In the genomic region with DNA sequence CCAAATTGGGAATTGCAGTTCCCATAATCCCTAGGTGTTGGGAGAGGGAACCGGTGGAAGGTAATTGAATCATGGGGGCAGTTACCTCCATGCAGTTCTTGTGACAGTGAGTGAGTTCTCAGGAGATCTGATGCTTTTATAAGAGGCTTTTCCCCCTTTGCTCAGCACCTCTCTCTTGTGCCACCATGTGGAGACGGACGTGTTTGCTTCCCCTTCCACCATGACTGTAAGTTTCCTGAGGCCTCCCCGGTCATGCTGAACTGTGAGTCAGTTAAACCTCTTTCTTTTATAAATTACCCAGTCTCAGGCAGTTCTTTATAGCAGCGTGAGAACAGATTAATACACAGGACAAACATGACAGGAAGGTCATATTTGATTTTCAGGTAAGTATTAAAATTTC, we compare ENCODE assay signal across 9 cellular contexts. TPM values are rescaled to one million over a fixed set of nuclear protein-coding genes. Genes with fewer than 3 reads are reported as not detected.
DNase-seq lines count a peak whose midpoint lies in the region; ATAC-seq and TF ChIP-seq lines count a peak whose summit lies in the region.
"Had no signal": no experiment of that assay in that cellular context is flagged by ENCODE, and none has a peak within 500 bp of the region (broad histone marks: within the 10 kb centered on the region; RNA-seq: fewer than 3 reads in every experiment).

No MANE protein-coding gene starts in this region.

- H2BK5ac ChIP-seq in IMR-90 (ENCODE audit: low read depth, low read length, poor library complexity, severe bottlenecking) = no peak overlapping the region

- H3K4me2 ChIP-seq in IMR-90 (ENCODE audit: low read depth, low read length) = no peak overlapping the region

- H2BK20ac ChIP-seq in IMR-90 (ENCODE audit: low read depth, low read length) = no peak overlapping the region

- H4K91ac ChIP-seq in IMR-90 (ENCODE audit: insufficient read depth, low read depth, low read length) = no peak overlapping the region

- TF ChIP-seq CTCF in IMR-90 (conservative IDR thresholded peaks at IDR 0.05; ENCODE audit: low read depth, low read length) (peak; percentile 20; the same call in 1 of the 2 replicates), omental fat pad (IDR thresholded peaks at IDR 0.05) (no peak)

- no peak overlapping the region for H3K4ac ChIP-seq in IMR-90 (ENCODE audit: low read depth, low read length)

- CTCF ChIA-PET in IMR-90 (lab: Yijun Ruan, JAX) = interaction anchor here (0.6 kb wide), 1 partner anchor 100 kb away, joined by 3 read pairs; no protein-coding TSS in a partner anchor

- 0 out of 2 replicates have a peak, but pooled peaks have one; percentile 11 for TF ChIP-seq RAD21 in IMR-90 (IDR thresholded peaks at IDR 0.05; ENCODE audit: low read length)

- dilution Hi-C loops in IMR-90 (cut with HindIII; ENCODE audit: low sequenced_read_pairs, unreplicated experiment) = no loop called here

- no peak overlapping the region for H2BK15ac ChIP-seq in IMR-90 (ENCODE audit: low read depth, low read length)

- intact Hi-C loops in IMR-90 (cut with micrococcal nuclease) = no loop called here

- H3K27me3 ChIP-seq in IMR-90 (ENCODE audit: control insufficient read depth, insufficient read depth, low read length) = peaks cover 4% of the 10 kb centered on the region

- H3K27ac ChIP-seq in IMR-90 (ENCODE audit: insufficient read depth, low read length) = no peak overlapping the region

- no peaks in the 10 kb centered on the region for H3K9me3 ChIP-seq in IMR-90 (ENCODE audit: control insufficient read depth, insufficient read depth, low read length)

- in situ Hi-C loops in IMR-90 (cut with MboI; ENCODE audit: low sequenced_read_pairs) = no loop called here

- no peak overlapping the region for H4K8ac ChIP-seq in IMR-90 (ENCODE audit: low read depth in 2 of 2, low read length in 2 of 2)

- no peaks in the 10 kb centered on the region for H3K36me3 ChIP-seq in IMR-90 (ENCODE audit: control insufficient read depth, insufficient read depth, low read length)

- H3K14ac ChIP-seq in IMR-90 (replicated peaks; ENCODE audit: low read depth, low read length) = no peak overlapping the region

- no peaks in the 10 kb centered on the region for H3K79me1 ChIP-seq in IMR-90 (ENCODE audit: low read depth in 1 of 2, low read length in 2 of 2)

- H2AK9ac ChIP-seq in IMR-90 (replicated peaks; ENCODE audit: low read depth, low read length, poor library complexity) = no peak overlapping the region

- ATAC-seq in IMR-90 (ENCODE audit: low read depth) (no peak), left lobe of liver (peak; percentile 62), omental fat pad (ENCODE audit: low FRiP score) (no peak)
- ATAC-seq: stimulated activated naive CD8-positive, alpha-beta T cell treated with anti-CD3 and anti-CD28 coated beads, Interleukin-15, amount 100 ng/mL, for 72 hours had no signal

- POLR2A ChIA-PET in IMR-90 (lab: Charles Lee; ENCODE audit: unreplicated experiment) = no interaction called here

- DNase-seq in Daoy (ENCODE audit: low read depth) = peak; percentile 42
- peak; percentile 12 for DNase-seq in IMR-90
- DNase-seq in activated CD4-positive, alpha-beta T cell treated with anti-CD3 and anti-CD28 coated beads, Interleukin-2, amount 50 U/mL, for 1 hour = peak; percentile 23
- DNase-seq in left lobe of liver (ENCODE audit: low spot score) = no peak
- DNase-seq in omental fat pad (ENCODE audit: low spot score) = no peak
- no peak for DNase-seq in globus pallidus (ENCODE audit: low spot score)
- DNase-seq in NCI-H2196 treated with DMSO at 0.1 percent for 48 hours (lab: John Stamatoyannopoulos, UW; ENCODE audit: unreplicated experiment) = no peak
- DNase-seq in HuH-7.5 (ENCODE audit: low spot score) = no peak

- no peaks in the 10 kb centered on the region for H3K9me1 ChIP-seq in IMR-90 (ENCODE audit: insufficient read depth, low read length)

- WGBS in IMR-90 (ENCODE audit: extremely low coverage in 2 of 2, insufficient read length in 1 of 2), 2 experiments = no CpG with 5 or more reads among the region's 5 CpGs

- no peaks in the 10 kb centered on the region for H4K20me1 ChIP-seq in IMR-90 (ENCODE audit: insufficient read depth, low read length)

- no peak overlapping the region for H2BK120ac ChIP-seq in IMR-90 (ENCODE audit: low read depth, low read length)

- H3K23ac ChIP-seq in IMR-90 (ENCODE audit: low read depth, low read length) = no peak overlapping the region

- no peaks in the 10 kb centered on the region for H3K4me1 ChIP-seq in IMR-90 (ENCODE audit: control insufficient read depth, insufficient read depth, low read length)

- H4K5ac ChIP-seq in IMR-90 (ENCODE audit: low read depth, low read length) = no peak overlapping the region

- no peak overlapping the region for H3K18ac ChIP-seq in IMR-90 (ENCODE audit: low read depth, low read length)

- H3K56ac ChIP-seq in IMR-90 (ENCODE audit: extremely low read depth, insufficient read depth, low read length) = no peak overlapping the region

- BruUV-seq in IMR-90 (replicated peaks; lab: Mats Ljungman, UMichigan) = no TSS peak

- H2AFZ ChIP-seq in IMR-90 (replicated peaks; ENCODE audit: low read length, poor library complexity) = no peak overlapping the region

- no peak overlapping the region for H3K4me3 ChIP-seq in IMR-90 (ENCODE audit: insufficient read depth, low read depth, low read length)

- no peak overlapping the region for H3K9ac ChIP-seq in IMR-90 (ENCODE audit: low read depth, low read length)

- TF ChIP-seq POLR2A in IMR-90 (IDR thresholded peaks at IDR 0.05; ENCODE audit: low read depth, low read length) = no peak

- no peak overlapping the region for H2AK5ac ChIP-seq in IMR-90 (ENCODE audit: low read depth, low read length)

TF ChIP-seq in IMR-90, 13 proteins besides CTCF, POLR2A, EP300 and RAD21:
- TF ChIP-seq SMC3 (IDR thresholded peaks at IDR 0.05; ENCODE audit: low read depth, low read length) = no peak
- TF ChIP-seq, protein P1, sequence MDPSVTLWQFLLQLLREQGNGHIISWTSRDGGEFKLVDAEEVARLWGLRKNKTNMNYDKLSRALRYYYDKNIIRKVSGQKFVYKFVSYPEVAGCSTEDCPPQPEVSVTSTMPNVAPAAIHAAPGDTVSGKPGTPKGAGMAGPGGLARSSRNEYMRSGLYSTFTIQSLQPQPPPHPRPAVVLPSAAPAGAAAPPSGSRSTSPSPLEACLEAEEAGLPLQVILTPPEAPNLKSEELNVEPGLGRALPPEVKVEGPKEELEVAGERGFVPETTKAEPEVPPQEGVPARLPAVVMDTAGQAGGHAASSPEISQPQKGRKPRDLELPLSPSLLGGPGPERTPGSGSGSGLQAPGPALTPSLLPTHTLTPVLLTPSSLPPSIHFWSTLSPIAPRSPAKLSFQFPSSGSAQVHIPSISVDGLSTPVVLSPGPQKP (IDR thresholded peaks at IDR 0.05; ENCODE audit: borderline replicate concordance, low read depth, low read length) = no peak
- no peak for TF ChIP-seq RFX5 (IDR thresholded peaks at IDR 0.05; ENCODE audit: low read depth, low read length)
- no peak for TF ChIP-seq USF2 (IDR thresholded peaks at IDR 0.05; ENCODE audit: low read depth, low read length)
- no peak for TF ChIP-seq MAFK (IDR thresholded peaks at IDR 0.05; ENCODE audit: low read depth, low read length)
- no peak for TF ChIP-seq CEBPB (IDR thresholded peaks at IDR 0.05; ENCODE audit: low read depth, low read length)
- no peak for TF ChIP-seq BHLHE40 (IDR thresholded peaks at IDR 0.05; ENCODE audit: low read depth, low read length)
- no peak for TF ChIP-seq RCOR1 (IDR thresholded peaks at IDR 0.05; ENCODE audit: insufficient replicate concordance, low read length)
- TF ChIP-seq MAZ (IDR thresholded peaks at IDR 0.05; ENCODE audit: borderline replicate concordance, low read depth, low read length) = no peak
- TF ChIP-seq MXI1 (IDR thresholded peaks at IDR 0.05; ENCODE audit: borderline replicate concordance, low read depth, low read length) = no peak
- TF ChIP-seq CHD1 (IDR thresholded peaks at IDR 0.05; ENCODE audit: low read depth, low read length) = no peak
- TF ChIP-seq NFE2L2 (IDR thresholded peaks at IDR 0.05; ENCODE audit: low read depth, low read length) = no peak
- TF ChIP-seq FOS (IDR thresholded peaks at IDR 0.05; ENCODE audit: low read depth, low read length) = no peak
TF ChIP-seq in IMR-90: peak in this region for 0.

RNA-seq across cellular contexts. Expression of gene HECA, which starts 25.3 kb away (rescaled TPM):
- total RNA-seq in Daoy (2014; rRNA removed; shearing (Covaris generic)) = 11.8 and 15.7 TPM in 2 replicates
- total RNA-seq in IMR-90 (2012; rRNA removed) = 4.3 and 7.2 TPM in 2 replicates
- 2.5 and 3.1 TPM in 2 replicates for polyA plus RNA-seq in IMR-90 (2012; rRNA removed)
- polyA plus RNA-seq in IMR-90 (2012; cell fraction: cytosol; rRNA removed) = 1.5 and 2.1 TPM in 2 replicates
- polyA plus RNA-seq in IMR-90 (2012; cell fraction: nucleus; rRNA removed; ENCODE audit: low replicate concordance) = 0.92 and 1.8 TPM in 2 replicates
- total RNA-seq in left lobe of liver = 7.4 TPM
- 10 to 100 TPM; 37.6 to 59.4 (median 45.2) TPM for total RNA-seq in omental fat pad

Comparison
In these comparisons a context has a peak if more than half of its experiments do, and no peak if none do; other contexts are left out.
1. DNase-seq: peak in Daoy (single experiment), IMR-90 (single experiment) and activated CD4-positive, alpha-beta T cell treated with anti-CD3 and anti-CD28 coated beads, Interleukin-2, amount 50 U/mL, for 1 hour (single experiment); none in left lobe of liver (single experiment), omental fat pad (single experiment), globus pallidus (single experiment), NCI-H2196 treated with DMSO at 0.1 percent for 48 hours (single experiment) and HuH-7.5 (single experiment).